29 cellular contexts compared by ENCODE assay signal in genomic region chr6:104714796-104715195, GRCh38.
"Had no signal": no experiment of that assay in that cellular context is flagged by ENCODE, and none has a peak within 500 bp of the region (broad histone marks: within the 10 kb centered on the region; RNA-seq: fewer than 3 reads in every experiment).

No MANE protein-coding gene starts in this region.

- H3K36me3 ChIP-seq: stomach, suprapubic skin, thoracic aorta, thyroid gland, tibial artery, tibial nerve, transverse colon, upper lobe of left lung, upper lobe of right lung, uterus, vagina had no signal

- H3K27me3 Mint-ChIP-seq: stimulated activated memory B cell treated with anti-CD40 and anti-IgM and Interleukin-4, amounts not matched to agents 10 μg/mL and 1 μg/mL and 100 μg/mL, for 72 hours; stimulated activated naive B cell treated with anti-CD40 and anti-IgM and Interleukin-4, amounts not matched to agents 10 μg/mL and 1 μg/mL and 100 μg/mL, for 72 hours; stimulated activated naive CD8-positive, alpha-beta T cell treated with anti-CD3 and anti-CD28 coated beads, Interleukin-15, amount 100 ng/mL, for 72 hours; stimulated activated naive CD8-positive, alpha-beta T cell treated with anti-CD3 and anti-CD28 coated beads, Interleukin-15, Interleukin-2, amounts not matched to agents 100 ng/mL and 50 ng/mL, for 24 hours; type B pancreatic cell had no signal

- H3K27ac Mint-ChIP-seq: stimulated activated effector memory CD8-positive, alpha-beta T cell treated with anti-CD3 and anti-CD28 coated beads, Interleukin-12 subunit alpha, Interleukin-12 subunit beta, amount 100 ng/mL, for 72 hours; stimulated activated memory B cell treated with anti-CD40 and anti-IgM and Interleukin-4, amounts not matched to agents 10 μg/mL and 1 μg/mL and 100 μg/mL, for 72 hours; stimulated activated naive B cell treated with anti-CD40 and anti-IgM and Interleukin-4, amounts not matched to agents 10 μg/mL and 1 μg/mL and 100 μg/mL, for 72 hours; stimulated activated naive CD8-positive, alpha-beta T cell treated with anti-CD3 and anti-CD28 coated beads, Interleukin-15, amount 100 ng/mL, for 72 hours; stimulated activated naive CD8-positive, alpha-beta T cell treated with anti-CD3 and anti-CD28 coated beads, Interleukin-15, Interleukin-2, amounts not matched to agents 100 ng/mL and 50 ng/mL, for 24 hours; type B pancreatic cell had no signal

- H3K36me3 Mint-ChIP-seq: stimulated activated effector memory CD8-positive, alpha-beta T cell treated with anti-CD3 and anti-CD28 coated beads, Interleukin-12 subunit alpha, Interleukin-12 subunit beta, amount 100 ng/mL, for 72 hours; stimulated activated memory B cell treated with anti-CD40 and anti-IgM and Interleukin-4, amounts not matched to agents 10 μg/mL and 1 μg/mL and 100 μg/mL, for 72 hours; stimulated activated naive B cell treated with anti-CD40 and anti-IgM and Interleukin-4, amounts not matched to agents 10 μg/mL and 1 μg/mL and 100 μg/mL, for 72 hours; type B pancreatic cell had no signal

- ATAC-seq: stimulated activated effector memory CD8-positive, alpha-beta T cell treated with anti-CD3 and anti-CD28 coated beads, Interleukin-12 subunit alpha, Interleukin-12 subunit beta, amount 100 ng/mL, for 72 hours; stimulated activated memory B cell treated with anti-CD40 and anti-IgM and Interleukin-4, amounts not matched to agents 10 μg/mL and 1 μg/mL and 100 μg/mL, for 72 hours; stimulated activated naive B cell treated with anti-CD40 and anti-IgM and Interleukin-4, amounts not matched to agents 10 μg/mL and 1 μg/mL and 100 μg/mL, for 72 hours; stimulated activated naive CD8-positive, alpha-beta T cell treated with anti-CD3 and anti-CD28 coated beads, Interleukin-15, amount 100 ng/mL, for 72 hours; stimulated activated naive CD8-positive, alpha-beta T cell treated with anti-CD3 and anti-CD28 coated beads, Interleukin-15, Interleukin-2, amounts not matched to agents 100 U/mL and 50 U/mL, for 24 hours; upper lobe of right lung had no signal

- DNase-seq: stimulated activated CD4-positive, alpha-beta T cell treated with anti-CD3 and anti-CD28 coated beads, Interleukin-2, amount 100 ng/mL, for 48 hours; stimulated activated CD4-positive, alpha-beta T cell treated with anti-CD3 and anti-CD28 coated beads, Interleukin-4, amount 100 ng/mL, for 1 hour; stimulated activated CD4-positive, alpha-beta T cell treated with anti-CD3 and anti-CD28 coated beads, Interleukin-4, amount 100 ng/mL, for 24 hours; stimulated activated CD4-positive, alpha-beta T cell treated with anti-CD3 and anti-CD28 coated beads, Interleukin-4, amount 100 ng/mL, for 4 hours; stimulated activated CD8-positive, alpha-beta memory T cell treated with anti-CD3 and anti-CD28 coated beads, Interleukin-4, amount 100 ng/mL, for 48 hours; stimulated activated naive B cell treated with anti-CD40 and anti-IgM and Interleukin-4, amounts not matched to agents 10 μg/mL and 1 μg/mL and 100 μg/mL, for 72 hours; stimulated activated naive CD4-positive, alpha-beta T cell; stimulated activated naive CD4-positive, alpha-beta T cell treated with Interleukin-2 at 50 U/mL for 16 hours; stimulated activated naive CD8-positive, alpha-beta T cell treated with anti-CD3 and anti-CD28 coated beads, Interleukin-15, amount 100 ng/mL, for 72 hours; stimulated activated naive CD8-positive, alpha-beta T cell treated with anti-CD3 and anti-CD28 coated beads, Interleukin-15, Interleukin-2, amounts not matched to agents 100 U/mL and 50 U/mL, for 24 hours; stomach; substantia nigra; testis; thyroid gland; tibial artery; transverse colon; trophoblast cell; upper lobe of left lung; upper lobe of right lung; uterus had no signal

- H3K27ac ChIP-seq: stomach, suprapubic skin, testis, thoracic aorta, thyroid gland, tibial artery, tibial nerve, transverse colon, upper lobe of left lung, upper lobe of right lung, uterus, vagina had no signal

- H3K4me1 Mint-ChIP-seq: stimulated activated effector memory CD8-positive, alpha-beta T cell treated with anti-CD3 and anti-CD28 coated beads, Interleukin-12 subunit alpha, Interleukin-12 subunit beta, amount 100 ng/mL, for 72 hours; stimulated activated memory B cell treated with anti-CD40 and anti-IgM and Interleukin-4, amounts not matched to agents 10 μg/mL and 1 μg/mL and 100 μg/mL, for 72 hours; stimulated activated naive B cell treated with anti-CD40 and anti-IgM and Interleukin-4, amounts not matched to agents 10 μg/mL and 1 μg/mL and 100 μg/mL, for 72 hours; stimulated activated naive CD8-positive, alpha-beta T cell treated with anti-CD3 and anti-CD28 coated beads, Interleukin-15, amount 100 ng/mL, for 72 hours had no signal

- H3K4me3 ChIP-seq: stomach, suprapubic skin, testis, thoracic aorta, thyroid gland, tibial artery, tibial nerve, transverse colon, upper lobe of left lung, upper lobe of right lung, uterus, vagina had no signal

- H3K27me3 ChIP-seq: stomach, suprapubic skin, testis, thyroid gland, tibial artery, tibial nerve, transverse colon, upper lobe of left lung, upper lobe of right lung, uterus, vagina had no signal

- FAIRE-seq: urothelium cell line had no signal

- H3K9me3 ChIP-seq: stomach, suprapubic skin, testis, thoracic aorta, thyroid gland, tibial artery, tibial nerve, transverse colon, upper lobe of left lung, upper lobe of right lung, uterus, vagina had no signal

- H3K4me1 ChIP-seq: stomach, suprapubic skin, testis, tibial artery, tibial nerve, transverse colon, upper lobe of right lung, uterus, vagina had no signal

- H3K9me3 Mint-ChIP-seq: stimulated activated effector memory CD8-positive, alpha-beta T cell treated with anti-CD3 and anti-CD28 coated beads, Interleukin-12 subunit alpha, Interleukin-12 subunit beta, amount 100 ng/mL, for 72 hours; stimulated activated memory B cell treated with anti-CD40 and anti-IgM and Interleukin-4, amounts not matched to agents 10 μg/mL and 1 μg/mL and 100 μg/mL, for 72 hours; stimulated activated naive CD8-positive, alpha-beta T cell treated with anti-CD3 and anti-CD28 coated beads, Interleukin-15, amount 100 ng/mL, for 72 hours; stimulated activated naive CD8-positive, alpha-beta T cell treated with anti-CD3 and anti-CD28 coated beads, Interleukin-15, Interleukin-2, amounts not matched to agents 100 ng/mL and 50 ng/mL, for 24 hours; type B pancreatic cell had no signal

- H3K4me3 Mint-ChIP-seq: stimulated activated effector memory CD8-positive, alpha-beta T cell treated with anti-CD3 and anti-CD28 coated beads, Interleukin-12 subunit alpha, Interleukin-12 subunit beta, amount 100 ng/mL, for 72 hours; stimulated activated memory B cell treated with anti-CD40 and anti-IgM and Interleukin-4, amounts not matched to agents 10 μg/mL and 1 μg/mL and 100 μg/mL, for 72 hours; stimulated activated naive B cell treated with anti-CD40 and anti-IgM and Interleukin-4, amounts not matched to agents 10 μg/mL and 1 μg/mL and 100 μg/mL, for 72 hours; stimulated activated naive CD8-positive, alpha-beta T cell treated with anti-CD3 and anti-CD28 coated beads, Interleukin-15, amount 100 ng/mL, for 72 hours; stimulated activated naive CD8-positive, alpha-beta T cell treated with anti-CD3 and anti-CD28 coated beads, Interleukin-15, Interleukin-2, amounts not matched to agents 100 ng/mL and 50 ng/mL, for 24 hours; type B pancreatic cell had no signal
